Comparison of ENCODE assay signal across 20 cellular contexts in genomic region chr21:24823247-24823646, GRCh38.
"Had no signal": no experiment of that assay in that cellular context is flagged by ENCODE, and none has a peak within 500 bp of the region (broad histone marks: within the 10 kb centered on the region; RNA-seq: fewer than 3 reads in every experiment).

No MANE protein-coding gene starts in this region.

- H3K27ac Mint-ChIP-seq: T-helper 17 cell had no signal

- H2AFZ ChIP-seq: PC-9 had no signal

- DNase-seq: IMR-90, Karpas-422, KG1, MG63, NCI-H1092 treated with DMSO at 0.1 percent for 48 hours, NCI-H187, NCI-H2029, NCI-H2081 treated with DMSO at 0.1 percent for 48 hours, NCI-H2227 treated with DMSO at 0.1 percent for 48 hours, NCI-H524, NCI-H526 treated with DMSO at 0.1 percent for 48 hours, NCI-H748 treated with DMSO at 0.1 percent for 48 hours, PC-9, Peyer's patch, SHP77 treated with DMSO at 0.1 percent for 48 hours, SJCRH30, T-helper 1 cell, T-helper 17 cell had no signal

- ATAC-seq: Right ventricle myocardium inferior, SK-N-SH treated with all-trans-retinoic acid at 6 μM for 48 hours, T-helper 17 cell had no signal

- H3K36me3 ChIP-seq: MG63, Peyer's patch, SJCRH30 had no signal

- H3K4me1 ChIP-seq: Peyer's patch, SJCRH30 had no signal

- H3K27me3 ChIP-seq: MG63, Peyer's patch, SJCRH30 had no signal

- H3K27ac ChIP-seq: PC-9, Peyer's patch, SJCRH30 had no signal

- H3K9me3 ChIP-seq: MG63, Peyer's patch, SJCRH30 had no signal

- H3K27me3 Mint-ChIP-seq: T-helper 17 cell had no signal

- H3K4me2 ChIP-seq: PC-9 had no signal

- H3K4me3 Mint-ChIP-seq: T-helper 17 cell had no signal

- H3K4me3 ChIP-seq: MG63, PC-9, Peyer's patch, SJCRH30 had no signal
